In the genomic region with DNA sequence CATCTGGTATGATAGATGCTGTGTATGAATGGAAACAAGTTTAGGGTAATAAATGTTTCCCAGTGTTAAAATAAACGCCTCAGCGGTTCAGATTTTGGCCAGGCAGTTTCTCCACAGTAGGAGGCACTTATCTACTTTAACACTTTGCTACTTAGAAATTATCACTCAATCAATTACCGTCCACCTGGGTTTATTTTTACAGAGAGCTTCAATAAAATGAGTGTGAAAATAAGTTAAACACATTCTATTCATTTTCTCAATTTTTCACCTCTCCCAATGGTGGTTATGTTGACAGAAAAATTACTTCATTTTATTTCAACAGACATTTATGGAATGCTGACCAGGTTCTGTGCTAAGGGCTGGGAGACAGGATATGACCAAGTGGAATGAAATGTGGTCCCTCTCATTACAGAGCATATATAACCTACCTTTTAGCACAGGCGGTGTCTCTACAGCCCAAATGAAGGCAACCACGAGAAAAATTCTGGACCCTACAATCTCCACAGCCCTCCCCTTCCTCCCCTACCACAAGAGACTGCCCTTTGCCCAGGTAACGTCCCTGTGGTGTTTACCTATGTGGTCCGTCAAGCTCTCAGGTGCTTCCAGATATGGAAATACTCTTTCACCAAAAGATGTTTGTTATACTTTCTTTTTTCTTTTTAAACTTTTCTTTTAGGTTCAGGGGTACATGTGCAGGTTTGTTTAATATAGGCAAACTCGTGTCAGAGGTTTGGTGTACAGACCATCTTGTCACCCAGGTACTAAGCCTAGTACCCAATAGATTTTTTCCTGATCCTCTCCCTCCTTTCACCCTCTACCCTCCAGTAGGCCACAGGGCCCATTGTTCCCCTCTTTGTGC, we compare ENCODE assay signal across 1 cellular context.
A peak's percentile ranks its signal among the peaks of the same experiment; 100 is the strongest.
TF ChIP-seq lines count a peak whose summit lies in the region.

No MANE protein-coding gene starts in this region.

TF ChIP-seq in HepG2, 621 proteins besides CTCF, POLR2A, EP300 and RAD21 (continued from another document):
- TF ChIP-seq HNF4A (CRISPR knock-in tag; IDR thresholded peaks at IDR 0.05) (peak; percentile 45; the same call in 1 of the 2 replicates), ZNF432 (CRISPR knock-in tag; IDR thresholded peaks at IDR 0.05; ENCODE audit: borderline replicate concordance) (no peak), ZNF501 (CRISPR knock-in tag; IDR thresholded peaks at IDR 0.05) (no peak), POLR2G (IDR thresholded peaks at IDR 0.05; ENCODE audit: low read depth, low read length) (no peak), IKZF4 (CRISPR knock-in tag; IDR thresholded peaks at IDR 0.05; ENCODE audit: borderline replicate concordance, low read depth, not compliant biosample characterization) (no peak), MTA1 (CRISPR knock-in tag; IDR thresholded peaks at IDR 0.05; ENCODE audit: borderline replicate concordance) (no peak), PCBP1 (IDR thresholded peaks at IDR 0.05; ENCODE audit: borderline replicate concordance, low read depth, low read length) (no peak), ZNF563 (CRISPR knock-in tag; IDR thresholded peaks at IDR 0.05) (no peak), DR1 (CRISPR knock-in tag; IDR thresholded peaks at IDR 0.05) (no peak), ZSCAN29 (CRISPR knock-in tag; conservative IDR thresholded peaks at IDR 0.05) (0 out of 2 replicates have a peak, but pooled peaks have one; percentile 40), ATF1 (CRISPR knock-in tag; IDR thresholded peaks at IDR 0.05) (no peak), SAP130 (CRISPR knock-in tag; IDR thresholded peaks at IDR 0.05; ENCODE audit: low read depth) (peak; percentile 47), TBX2 (CRISPR knock-in tag; IDR thresholded peaks at IDR 0.05; ENCODE audit: borderline replicate concordance) (no peak), ZFP36L2 (CRISPR knock-in tag; IDR thresholded peaks at IDR 0.05) (no peak), GATAD2A (CRISPR knock-in tag; IDR thresholded peaks at IDR 0.05) (peak; percentile 64; the same call in 1 of the 2 replicates)
- TF ChIP-seq, protein P1, sequence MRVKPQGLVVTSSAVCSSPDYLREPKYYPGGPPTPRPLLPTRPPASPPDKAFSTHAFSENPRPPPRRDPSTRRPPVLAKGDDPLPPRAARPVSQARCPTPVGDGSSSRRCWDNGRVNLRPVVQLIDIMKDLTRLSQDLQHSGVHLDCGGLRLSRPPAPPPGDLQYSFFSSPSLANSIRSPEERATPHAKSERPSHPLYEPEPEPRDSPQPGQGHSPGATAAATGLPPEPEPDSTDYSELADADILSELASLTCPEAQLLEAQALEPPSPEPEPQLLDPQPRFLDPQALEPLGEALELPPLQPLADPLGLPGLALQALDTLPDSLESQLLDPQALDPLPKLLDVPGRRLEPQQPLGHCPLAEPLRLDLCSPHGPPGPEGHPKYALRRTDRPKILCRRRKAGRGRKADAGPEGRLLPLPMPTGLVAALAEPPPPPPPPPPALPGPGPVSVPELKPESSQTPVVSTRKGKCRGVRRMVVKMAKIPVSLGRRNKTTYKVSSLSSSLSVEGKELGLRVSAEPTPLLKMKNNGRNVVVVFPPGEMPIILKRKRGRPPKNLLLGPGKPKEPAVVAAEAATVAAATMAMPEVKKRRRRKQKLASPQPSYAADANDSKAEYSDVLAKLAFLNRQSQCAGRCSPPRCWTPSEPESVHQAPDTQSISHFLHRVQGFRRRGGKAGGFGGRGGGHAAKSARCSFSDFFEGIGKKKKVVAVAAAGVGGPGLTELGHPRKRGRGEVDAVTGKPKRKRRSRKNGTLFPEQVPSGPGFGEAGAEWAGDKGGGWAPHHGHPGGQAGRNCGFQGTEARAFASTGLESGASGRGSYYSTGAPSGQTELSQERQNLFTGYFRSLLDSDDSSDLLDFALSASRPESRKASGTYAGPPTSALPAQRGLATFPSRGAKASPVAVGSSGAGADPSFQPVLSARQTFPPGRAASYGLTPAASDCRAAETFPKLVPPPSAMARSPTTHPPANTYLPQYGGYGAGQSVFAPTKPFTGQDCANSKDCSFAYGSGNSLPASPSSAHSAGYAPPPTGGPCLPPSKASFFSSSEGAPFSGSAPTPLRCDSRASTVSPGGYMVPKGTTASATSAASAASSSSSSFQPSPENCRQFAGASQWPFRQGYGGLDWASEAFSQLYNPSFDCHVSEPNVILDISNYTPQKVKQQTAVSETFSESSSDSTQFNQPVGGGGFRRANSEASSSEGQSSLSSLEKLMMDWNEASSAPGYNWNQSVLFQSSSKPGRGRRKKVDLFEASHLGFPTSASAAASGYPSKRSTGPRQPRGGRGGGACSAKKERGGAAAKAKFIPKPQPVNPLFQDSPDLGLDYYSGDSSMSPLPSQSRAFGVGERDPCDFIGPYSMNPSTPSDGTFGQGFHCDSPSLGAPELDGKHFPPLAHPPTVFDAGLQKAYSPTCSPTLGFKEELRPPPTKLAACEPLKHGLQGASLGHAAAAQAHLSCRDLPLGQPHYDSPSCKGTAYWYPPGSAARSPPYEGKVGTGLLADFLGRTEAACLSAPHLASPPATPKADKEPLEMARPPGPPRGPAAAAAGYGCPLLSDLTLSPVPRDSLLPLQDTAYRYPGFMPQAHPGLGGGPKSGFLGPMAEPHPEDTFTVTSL (CRISPR knock-in tag; IDR thresholded peaks at IDR 0.05; ENCODE audit: borderline replicate concordance) = no peak; the same call in 1 of the 2 replicates
